In genomic region chr7:158781976-158782637, GRCh38 we compare ENCODE assay signal across 13 cellular contexts.
"Had no signal": no experiment of that assay in that cellular context is flagged by ENCODE, and none has a peak within 500 bp of the region (broad histone marks: within the 10 kb centered on the region; RNA-seq: fewer than 3 reads in every experiment).

No MANE protein-coding gene starts in this region.

- H3K36me3 ChIP-seq: neural progenitor cell, ovary had no signal

- H3K27me3 Mint-ChIP-seq: activated CD4-positive, alpha-beta T cell treated with anti-CD3 and anti-CD28 coated beads, Interleukin-2, amount 10 ng/mL, durations not matched to agents 7 days and 5 days; activated naive CD4-positive, alpha-beta T cell treated with anti-CD3 and anti-CD28 coated beads, Interleukin-2, amount 10 ng/mL, durations not matched to agents 7 days and 5 days; effector memory CD8-positive, alpha-beta T cell had no signal

- H3K27ac Mint-ChIP-seq: activated CD4-positive, alpha-beta T cell treated with anti-CD3 and anti-CD28 coated beads, Interleukin-2, amount 10 ng/mL, durations not matched to agents 7 days and 5 days; activated naive CD4-positive, alpha-beta T cell treated with anti-CD3 and anti-CD28 coated beads, Interleukin-2, amount 10 ng/mL, durations not matched to agents 7 days and 5 days; activated T-helper 2 cell treated with anti-CD3 and anti-CD28 coated beads, Interferon-gamma antibody, Interleukin-2, Interleukin-4, amounts not matched to agents 10 μg/mL and 5 μg/mL and 100 μg/mL, durations not matched to agents 14 hours and 24 hours and 36 hours; effector memory CD8-positive, alpha-beta T cell; neural progenitor cell; stimulated activated effector memory CD8-positive, alpha-beta T cell treated with anti-CD3 and anti-CD28 coated beads, Interleukin-12 subunit alpha, Interleukin-12 subunit beta, amount 100 ng/mL, for 72 hours had no signal

- H3K36me3 Mint-ChIP-seq: neural progenitor cell had no signal

- H3K4me1 ChIP-seq: neural progenitor cell had no signal

- H3K27me3 ChIP-seq: neural progenitor cell, ovary had no signal

- H2AFZ ChIP-seq: neural progenitor cell had no signal

- H3K4me1 Mint-ChIP-seq: neural progenitor cell had no signal

- H3K27ac ChIP-seq: neural progenitor cell had no signal

- H3K9ac ChIP-seq: neural progenitor cell had no signal

- FAIRE-seq: TTC549 had no signal

- H3K9me3 Mint-ChIP-seq: activated naive CD4-positive, alpha-beta T cell treated with anti-CD3 and anti-CD28 coated beads, Interleukin-2, amount 10 ng/mL, durations not matched to agents 7 days and 5 days; activated T-helper 2 cell treated with anti-CD3 and anti-CD28 coated beads, Interferon-gamma antibody, Interleukin-2, Interleukin-4, amounts not matched to agents 10 μg/mL and 5 μg/mL and 100 μg/mL, durations not matched to agents 14 hours and 24 hours and 36 hours; effector memory CD8-positive, alpha-beta T cell; neural progenitor cell; stimulated activated effector memory CD8-positive, alpha-beta T cell treated with anti-CD3 and anti-CD28 coated beads, Interleukin-12 subunit alpha, Interleukin-12 subunit beta, amount 100 ng/mL, for 72 hours had no signal

- H3K9me3 ChIP-seq: ovary had no signal

- H3K4me3 Mint-ChIP-seq: activated CD4-positive, alpha-beta T cell treated with anti-CD3 and anti-CD28 coated beads, Interleukin-2, amount 10 ng/mL, durations not matched to agents 7 days and 5 days; activated naive CD4-positive, alpha-beta T cell treated with anti-CD3 and anti-CD28 coated beads, Interleukin-2, amount 10 ng/mL, durations not matched to agents 7 days and 5 days; effector memory CD8-positive, alpha-beta T cell; neural progenitor cell; stimulated activated effector memory CD8-positive, alpha-beta T cell treated with anti-CD3 and anti-CD28 coated beads, Interleukin-12 subunit alpha, Interleukin-12 subunit beta, amount 100 ng/mL, for 72 hours had no signal

- DNase-seq: activated CD4-positive, CD25-positive, alpha-beta regulatory T cell; activated T-cell treated with anti-CD3 and anti-CD28 coated beads for 4 hours; central memory CD4-positive, alpha-beta T cell; effector memory CD8-positive, alpha-beta T cell; glutamatergic neuron; T-helper 2 cell had no signal

- H3K4me3 ChIP-seq: neural progenitor cell, ovary had no signal

- H3K4me2 ChIP-seq: neural progenitor cell had no signal
